In genomic region chr20:14963262-14963663, GRCh38 we compare ENCODE assay signal across 12 cellular contexts.
DNase-seq lines count a peak whose midpoint lies in the region.
"Had no signal": no experiment of that assay in that cellular context is flagged by ENCODE, and none has a peak within 500 bp of the region (broad histone marks: within the 10 kb centered on the region; RNA-seq: fewer than 3 reads in every experiment).

No MANE protein-coding gene starts in this region.

- peak overlapping the region in 14 of 21 experiments; percentile 2 to 58 (median 35) for H3K27ac ChIP-seq in skin epidermis
- H3K27ac ChIP-seq: cardiac muscle cell had no signal

- DNase-seq in HT-29 (ENCODE audit: low spot score) (peak; percentile 43), T1000 (lab: John Stamatoyannopoulos, UW) (peak; percentile 15), iPS-NIHi7 (ENCODE audit: extremely low spot score) (peak; percentile 43), NCI-H748 treated with DMSO at 0.1 percent for 48 hours (lab: John Stamatoyannopoulos, UW) (no peak), SKM-1 treated with dmso at 0.1 percent for 144 hours (lab: John Stamatoyannopoulos, UW; ENCODE audit: unreplicated experiment) (no peak), cerebellum (ENCODE audit: low spot score) (no peak)
- DNase-seq: activated CD4-positive, CD25-positive, alpha-beta regulatory T cell treated with anti-CD3 and anti-CD28 coated beads, Interleukin-2, amount 50 U/mL, for 72 hours; COR-L47; GOT3; NCI-H446 had no signal

- H3K4me3 ChIP-seq in skin epidermis = no peak overlapping the region
- H3K4me3 ChIP-seq: cardiac muscle cell had no signal

Comparison
In these comparisons a context has a peak if more than half of its experiments do, and no peak if none do; other contexts are left out.
1. DNase-seq: peak in HT-29 (single experiment), T1000 (single experiment) and iPS-NIHi7 (single experiment); none in NCI-H748 treated with DMSO at 0.1 percent for 48 hours (single experiment), SKM-1 treated with dmso at 0.1 percent for 144 hours (single experiment) and cerebellum (single experiment).